ENCODE assay signal across 17 cellular contexts in genomic region chr1:37100310-37100709, GRCh38.
"Had no signal": no experiment of that assay in that cellular context is flagged by ENCODE, and none has a peak within 500 bp of the region (broad histone marks: within the 10 kb centered on the region; RNA-seq: fewer than 3 reads in every experiment).

No MANE protein-coding gene starts in this region.

- H3K9me3 ChIP-seq: colonic mucosa, ovary, prostate gland, right atrium auricular region, thoracic aorta, upper lobe of left lung had no signal

- H3K36me3 ChIP-seq: colonic mucosa, heart left ventricle, ovary, prostate gland, right atrium auricular region, thoracic aorta, upper lobe of left lung, WERI-Rb-1 had no signal

- H3K27ac ChIP-seq: colonic mucosa, epithelial cell of prostate, heart left ventricle, ovary, prostate gland, right atrium auricular region, thoracic aorta, upper lobe of left lung, WERI-Rb-1 had no signal

- DNase-seq: activated CD8-positive, alpha-beta memory T cell treated with anti-CD3 and anti-CD28 coated beads, Interleukin-2, amount 50 U/mL, for 4 hours; activated naive CD8-positive, alpha-beta T cell treated with anti-CD3 and anti-CD28 coated beads for 36 hours; activated T-cell treated with anti-CD3 and anti-CD28 coated beads, Interleukin-2, amount 50 U/mL, for 24 hours; colonic mucosa; endodermal cell; heart left ventricle; islet precursor cell; left cardiac atrium; ovary; stimulated activated CD4-positive, alpha-beta T cell treated with anti-CD3 and anti-CD28 coated beads, Interleukin-4, amount 100 ng/mL, for 24 hours; stimulated activated naive CD4-positive, alpha-beta T cell treated with Interleukin-2 at 50 U/mL for 16 hours; upper lobe of left lung; WERI-Rb-1 had no signal

- H3K4me1 ChIP-seq: colonic mucosa, heart left ventricle, prostate gland, right atrium auricular region, upper lobe of left lung had no signal

- H3K4me3 ChIP-seq: colonic mucosa, heart left ventricle, ovary, prostate gland, right atrium auricular region, thoracic aorta, upper lobe of left lung had no signal

- H3K27me3 ChIP-seq: colonic mucosa, ovary, right atrium auricular region, upper lobe of left lung had no signal
